ENCODE assay signal across 12 cellular contexts in the genomic region with DNA sequence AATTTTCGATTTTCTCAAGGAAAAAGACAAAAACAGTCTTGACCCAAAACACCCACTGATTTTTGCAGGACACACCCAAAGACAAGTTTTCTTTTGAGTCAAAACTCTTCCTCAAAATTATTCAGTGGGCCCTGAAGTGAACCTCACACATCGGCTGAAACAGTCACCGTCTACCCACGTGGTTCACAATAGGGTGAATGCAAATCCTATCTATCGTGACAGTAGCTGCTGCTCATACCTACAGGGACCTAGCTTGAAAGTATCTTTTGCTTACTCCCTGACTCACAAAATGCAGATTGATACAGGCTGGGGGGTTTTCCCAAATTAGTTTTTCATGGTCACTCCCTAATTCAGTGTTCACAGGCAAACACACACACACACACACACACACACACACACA. TPM values are rescaled to one million over a fixed set of nuclear protein-coding genes. Genes with fewer than 3 reads are reported as not detected.
DNase-seq lines count a peak whose midpoint lies in the region; ATAC-seq and TF ChIP-seq lines count a peak whose summit lies in the region.
"Had no signal": no experiment of that assay in that cellular context is flagged by ENCODE, and none has a peak within 500 bp of the region (broad histone marks: within the 10 kb centered on the region; RNA-seq: fewer than 3 reads in every experiment).

No MANE protein-coding gene starts in this region.

- ATAC-seq in GM19351 (IDR thresholded peaks at IDR 0.05; ENCODE audit: unreplicated experiment) (peak; percentile 69), HG02981 (IDR thresholded peaks at IDR 0.05; ENCODE audit: unreplicated experiment) (peak; percentile 38)
- ATAC-seq: Right ventricle myocardium inferior had no signal

- CTCF ChIA-PET in Calu3 (lab: Charles Lee), result no interaction called here

- TF ChIP-seq CTCF in GM13976 (IDR thresholded peaks at IDR 0.05; ENCODE audit: borderline replicate concordance, control extremely low read depth, extremely low read depth, insufficient read depth, missing control alignments) (no peak), Calu3 (IDR thresholded peaks at IDR 0.05; ENCODE audit: unreplicated experiment) (no peak)

- H3K36me3 Mint-ChIP-seq in Calu3 (ENCODE audit: insufficient read depth, unreplicated experiment), result no peaks in the 10 kb centered on the region

- H3K4me1 Mint-ChIP-seq in Calu3 (ENCODE audit: low read depth, unreplicated experiment), result no peaks in the 10 kb centered on the region

- in situ Hi-C loops in GM13976 (cut with MboI; ENCODE audit: low sequenced_read_pairs, unreplicated experiment), result no loop called here

- H3K27me3 Mint-ChIP-seq in Calu3 (ENCODE audit: unreplicated experiment), result no peaks in the 10 kb centered on the region

- intact Hi-C loops in Calu3 (cut with micrococcal nuclease; ENCODE audit: unreplicated experiment), result no loop called here

- no peak overlapping the region for H3K27ac Mint-ChIP-seq in Calu3 (ENCODE audit: unreplicated experiment)

- peak; percentile 50 for DNase-seq in GM13976 (ENCODE audit: low spot score)
- DNase-seq in activated naive CD4-positive, alpha-beta T cell treated with anti-CD3 and anti-CD28 coated beads, Interleukin-2, amount 50 U/mL, for 16 hours, result peak; percentile 42
- no peak for DNase-seq in Calu3
- no peak for DNase-seq in A172 (ENCODE audit: low spot score)
- DNase-seq in Kasumi-1 (lab: John Stamatoyannopoulos, UW), result no peak
- DNase-seq in DMS114 treated with DMSO at 0.1 percent for 48 hours (lab: John Stamatoyannopoulos, UW; ENCODE audit: unreplicated experiment), result no peak
- DNase-seq: colonic mucosa, GOT3, MG63 had no signal

- no peaks in the 10 kb centered on the region for H3K9me3 Mint-ChIP-seq in Calu3 (ENCODE audit: low read depth, unreplicated experiment)

- no peak overlapping the region for H3K4me3 Mint-ChIP-seq in Calu3 (ENCODE audit: low read depth, unreplicated experiment)

- no TSS peak for BruUV-seq in Calu3 (replicated peaks; lab: Mats Ljungman, UMichigan)

RNA-seq across cellular contexts. Expression of gene CD226, which starts 10.7 kb away (rescaled TPM):
- 0.85 and 1.5 TPM in 2 replicates for total RNA-seq in Calu3 (2022)
- 0.17 and 0.29 TPM in 2 replicates for total RNA-seq in A172 (2014; rRNA removed; shearing (Covaris generic))

Comparison
In these comparisons a context has a peak if more than half of its experiments do, and no peak if none do; other contexts are left out.
1. DNase-seq: peak in GM13976 (single experiment) and activated naive CD4-positive, alpha-beta T cell treated with anti-CD3 and anti-CD28 coated beads, Interleukin-2, amount 50 U/mL, for 16 hours (single experiment); none in Calu3 (single experiment), A172 (single experiment), Kasumi-1 (0 of 2) and DMS114 treated with DMSO at 0.1 percent for 48 hours (single experiment).